8 cellular contexts compared by ENCODE assay signal in the genomic region with DNA sequence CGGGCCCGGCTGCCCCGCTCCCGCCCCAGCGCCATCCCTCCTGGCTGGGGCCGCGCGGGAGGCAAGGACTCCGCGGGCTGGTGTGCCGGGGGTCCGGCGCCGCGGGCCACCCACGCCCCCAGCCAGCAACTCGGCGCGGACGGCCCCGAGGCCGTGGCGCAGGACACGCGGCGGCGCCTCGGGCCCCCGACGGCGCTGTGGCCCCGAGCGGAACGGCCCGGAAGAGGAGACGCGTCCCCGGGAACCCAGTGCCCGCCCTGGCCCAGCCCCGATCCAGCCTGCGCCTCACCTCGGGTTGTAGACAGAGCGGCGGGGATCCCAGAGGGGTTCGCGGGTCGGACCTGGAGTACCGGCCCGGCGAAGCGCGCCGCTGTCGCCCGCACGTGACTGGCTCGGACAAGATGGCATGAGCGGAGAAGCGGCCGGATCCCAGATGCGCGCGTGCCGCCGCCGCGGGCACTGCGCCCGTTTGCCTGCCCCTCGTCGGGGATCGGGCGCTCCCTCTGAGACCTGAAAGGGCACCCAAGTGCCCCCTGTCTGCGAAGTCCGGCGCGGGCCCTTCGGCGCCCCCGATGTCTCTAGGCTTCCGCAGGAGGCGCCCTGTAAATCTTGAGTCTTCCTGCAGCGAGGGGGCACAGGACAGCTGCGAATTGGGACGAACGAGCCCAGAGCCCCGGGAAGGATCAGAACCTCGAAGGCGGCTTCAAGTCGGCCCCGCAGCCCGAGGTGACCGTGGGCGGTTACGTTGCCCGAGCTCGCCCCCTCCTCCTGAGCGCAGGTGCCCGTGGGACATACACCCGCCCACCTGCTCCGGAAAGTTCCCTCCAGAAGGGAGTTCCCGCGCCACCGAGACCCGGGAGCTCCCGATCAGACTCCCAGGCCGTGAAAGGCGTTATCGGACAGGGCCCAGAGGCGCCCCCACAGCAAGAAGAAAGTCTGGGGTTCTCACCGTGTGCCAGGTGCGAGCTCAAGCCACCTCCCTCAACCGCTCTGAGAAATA. TPM values are rescaled to one million over a fixed set of nuclear protein-coding genes. Genes with fewer than 3 reads are reported as not detected.
DNase-seq lines count a peak whose midpoint lies in the region; ATAC-seq and TF ChIP-seq lines count a peak whose summit lies in the region.

No MANE protein-coding gene starts in this region.

- peaks cover 10% of the 10 kb centered on the region for H3K27me3 Mint-ChIP-seq in activated naive CD4-positive, alpha-beta T cell treated with anti-CD3 and anti-CD28 coated beads, Interleukin-2, amount 10 ng/mL, durations not matched to agents 7 days and 5 days

- H3K4me1 ChIP-seq in SJCRH30: no peaks in the 10 kb centered on the region
- peaks cover 0 to 24% (median 14%) of the 10 kb centered on the region in 12 donors for H3K4me1 ChIP-seq in heart left ventricle
- H3K4me1 ChIP-seq in urinary bladder (ENCODE audit: insufficient read depth): peaks cover 2% of the 10 kb centered on the region

- H3K36me3 Mint-ChIP-seq in activated naive CD4-positive, alpha-beta T cell treated with anti-CD3 and anti-CD28 coated beads, Interleukin-2, amount 10 ng/mL, durations not matched to agents 7 days and 5 days: peaks cover 9% of the 10 kb centered on the region

- H3K27me3 ChIP-seq in SJCRH30 (no peaks in the 10 kb centered on the region), heart left ventricle (no peaks in the 10 kb centered on the region)

- peak; percentile 86 for DNase-seq in 8988T
- DNase-seq in SJCRH30: no peak
- DNase-seq in activated naive CD4-positive, alpha-beta T cell treated with anti-CD3 and anti-CD28 coated beads, Interleukin-2, amount 10 ng/mL, durations not matched to agents 7 days and 5 days: peak; percentile 72
- DNase-seq in heart left ventricle: peak; percentile 40 to 75 (median 51)
- peak; percentile 87 for DNase-seq in posterior vena cava (ENCODE audit: low spot score)

- no peaks in the 10 kb centered on the region for H3K36me3 ChIP-seq in SJCRH30
- no peaks in the 10 kb centered on the region for H3K36me3 ChIP-seq in heart left ventricle
- H3K36me3 ChIP-seq in urinary bladder (ENCODE audit: insufficient read depth): no peaks in the 10 kb centered on the region

- ATAC-seq in GM18520 (IDR thresholded peaks at IDR 0.05; ENCODE audit: unreplicated experiment): peak; percentile 22
- ATAC-seq in HG03139 (IDR thresholded peaks at IDR 0.05; ENCODE audit: unreplicated experiment): peak; percentile 36
- ATAC-seq in heart left ventricle: peak in 3 of 4 donors; percentile 37 to 47 (median 38)

- TF ChIP-seq POLR2A in heart left ventricle (IDR thresholded peaks at IDR 0.05): no peak

- WGBS in heart left ventricle, 4 donors: 4 to 8% (median 6%) methylated on average over 45 to 113 of the region's 113 CpGs
- 2% methylated on average over 113 of the region's 113 CpGs for WGBS in urinary bladder

- peak overlapping the region; percentile 89 for H3K4me3 Mint-ChIP-seq in activated naive CD4-positive, alpha-beta T cell treated with anti-CD3 and anti-CD28 coated beads, Interleukin-2, amount 10 ng/mL, durations not matched to agents 7 days and 5 days

- peak overlapping the region; percentile 93 for H3K27ac Mint-ChIP-seq in activated naive CD4-positive, alpha-beta T cell treated with anti-CD3 and anti-CD28 coated beads, Interleukin-2, amount 10 ng/mL, durations not matched to agents 7 days and 5 days

- peaks cover 41% of the 10 kb centered on the region for H3K4me1 Mint-ChIP-seq in activated naive CD4-positive, alpha-beta T cell treated with anti-CD3 and anti-CD28 coated beads, Interleukin-2, amount 10 ng/mL, durations not matched to agents 7 days and 5 days

- TF ChIP-seq CTCF in heart left ventricle (IDR thresholded peaks at IDR 0.05): peak in 10 of 12 donors; percentile 6 to 61 (median 34)

- no peak overlapping the region for H3K27ac ChIP-seq in SJCRH30
- peak overlapping the region in 10 of 12 donors; percentile 38 to 96 (median 90) for H3K27ac ChIP-seq in heart left ventricle
- peak overlapping the region; percentile 83 for H3K27ac ChIP-seq in urinary bladder (ENCODE audit: low read depth)

- intact Hi-C loops in heart left ventricle (cut with DNase I) (loop anchor here in 1 of 10 donors (10.0 kb wide), 1 partner anchor 112 kb away; no protein-coding TSS in a partner anchor), posterior vena cava (cut with DNase I) (no loop called here)

- CTCF ChIA-PET in activated naive CD4-positive, alpha-beta T cell treated with anti-CD3 and anti-CD28 coated beads, Interleukin-2, amount 10 ng/mL, durations not matched to agents 7 days and 5 days (lab: Charles Lee): interaction anchor here (1.4 kb wide), 1 partner anchor 125 kb away, joined by 3 read pairs; no protein-coding TSS in a partner anchor

- H3K9me3 ChIP-seq in SJCRH30 (replicated peaks) (no peaks in the 10 kb centered on the region), heart left ventricle (no peaks in the 10 kb centered on the region)

- H3K4me3 ChIP-seq in SJCRH30: peak overlapping the region; percentile 100
- peak overlapping the region; percentile 74 to 99 (median 95) for H3K4me3 ChIP-seq in heart left ventricle
- H3K4me3 ChIP-seq in urinary bladder (ENCODE audit: low read depth, low read length): peak overlapping the region; percentile 98

- no peaks in the 10 kb centered on the region for H3K9me3 Mint-ChIP-seq in activated naive CD4-positive, alpha-beta T cell treated with anti-CD3 and anti-CD28 coated beads, Interleukin-2, amount 10 ng/mL, durations not matched to agents 7 days and 5 days

RNA-seq across cellular contexts. Expression of a gene that starts 0.6 kb away (rescaled TPM):
- 13.9 and 15.4 TPM in 2 replicates for total RNA-seq in SJCRH30 (2014; rRNA removed; shearing (Covaris generic))
- 10 to 100 TPM; 13.7 to 18.8 (median 15.5) TPM for total RNA-seq in heart left ventricle
- polyA plus RNA-seq in heart left ventricle: 1 to 10 TPM; 3.4 to 9.6 TPM
- 1 to 10 TPM; 9.4 to 9.8 TPM for total RNA-seq in posterior vena cava
- total RNA-seq in urinary bladder: 17.8 TPM
- 5.5 TPM for polyA plus RNA-seq in urinary bladder

Comparison
In these comparisons a context has a peak if more than half of its experiments do, and no peak if none do; other contexts are left out.
1. DNase-seq: peak in 8988T (single experiment), activated naive CD4-positive, alpha-beta T cell treated with anti-CD3 and anti-CD28 coated beads, Interleukin-2, amount 10 ng/mL, durations not matched to agents 7 days and 5 days (single experiment), heart left ventricle (5 of 5) and posterior vena cava (single experiment); none in SJCRH30 (0 of 2).
2. Peak in every context shown above with its lines, with median percentiles within 50 percentile points of each other: ATAC-seq and H3K4me3 ChIP-seq.